8 cellular contexts compared by ENCODE assay signal in genomic region chr11:79439430-79439892, GRCh38. TPM values are rescaled to one million over a fixed set of nuclear protein-coding genes. Genes with fewer than 3 reads are reported as not detected.
DNase-seq lines count a peak whose midpoint lies in the region; ATAC-seq, FAIRE-seq and TF ChIP-seq lines count a peak whose summit lies in the region.

No MANE protein-coding gene starts in this region.

- dilution Hi-C loops in mammary epithelial cell (cut with HindIII; ENCODE audit: low sequenced_read_pairs) = no loop called here

- H3K36me3 ChIP-seq in mammary epithelial cell (ENCODE audit: insufficient read depth, low read length) (no peaks in the 10 kb centered on the region), lower lobe of right lung (no peaks in the 10 kb centered on the region)

- intact Hi-C loops in mammary epithelial cell (cut with micrococcal nuclease) (loop anchor here (1.0 to 5.0 kb wide), 3 partner anchors 25 to 197 kb away; no protein-coding TSS in a partner anchor), lower lobe of right lung (cut with DNase I) (no loop called here)

- no TSS peak for BruUV-seq in mammary epithelial cell (replicated peaks; lab: Mats Ljungman, UMichigan)

- H3K9me3 Mint-ChIP-seq in activated T-cell treated with anti-CD3 and anti-CD28 coated beads, Interleukin-2, amount 50 U/mL, for 4 hours = peaks cover 6% of the 10 kb centered on the region

- TF ChIP-seq CTCF in mammary epithelial cell (conservative IDR thresholded peaks at IDR 0.05 in 1 of 2, IDR thresholded peaks at IDR 0.05 in 1 of 2; ENCODE audit: extremely low read depth in 1 of 2, insufficient read depth in 1 of 2, low read depth in 1 of 2, low read length in 2 of 2) = no peak
- no peak for TF ChIP-seq CTCF in lower lobe of right lung (IDR thresholded peaks at IDR 0.05)

- H3K27ac ChIP-seq in mammary epithelial cell (ENCODE audit: insufficient read depth, low read depth, low read length) (peak overlapping the region; percentile 43), lower lobe of right lung (no peak overlapping the region)

- H3K27me3 Mint-ChIP-seq in activated T-cell treated with anti-CD3 and anti-CD28 coated beads, Interleukin-2, amount 50 U/mL, for 4 hours (ENCODE audit: low read depth) = peaks cover 68% of the 10 kb centered on the region

- peaks cover 16% of the 10 kb centered on the region for H3K4me1 ChIP-seq in mammary epithelial cell (ENCODE audit: insufficient read depth, low read length)
- H3K4me1 ChIP-seq in lower lobe of right lung = peaks cover 40% of the 10 kb centered on the region

- peak overlapping the region; percentile 19 for H3K4me3 Mint-ChIP-seq in activated T-cell treated with anti-CD3 and anti-CD28 coated beads, Interleukin-2, amount 50 U/mL, for 4 hours

- WGBS in mammary epithelial cell (ENCODE audit: low coverage, missing lambda C conversion rate) = 1% methylated on average over 9 of the region's 22 CpGs

- no peak for ATAC-seq in activated T-cell treated with anti-CD3 and anti-CD28 coated beads, Interleukin-2, amount 50 U/mL, for 4 hours
- no peak for ATAC-seq in lower lobe of right lung

- no peak for FAIRE-seq in urothelium cell line (lab: Jason Lieb, UNC)

- peak overlapping the region; percentile 71 to 95 (median 88) for H3K4me3 ChIP-seq in mammary epithelial cell (replicated peaks in 1 of 3; ENCODE audit: insufficient read depth in 1 of 3, low read depth in 2 of 3, low read length in 3 of 3)
- H3K4me3 ChIP-seq in lower lobe of right lung = peak overlapping the region; percentile 51

- H3K4me2 ChIP-seq in mammary epithelial cell (ENCODE audit: insufficient read depth, low read depth, low read length) = peak overlapping the region; percentile 99

- no peaks in the 10 kb centered on the region for H4K20me1 ChIP-seq in mammary epithelial cell (ENCODE audit: insufficient read depth, low read length)

- H3K27me3 ChIP-seq in mammary epithelial cell (ENCODE audit: insufficient read depth, low read length) (no peaks in the 10 kb centered on the region), lower lobe of right lung (ENCODE audit: low read depth) (peaks cover 87% of the 10 kb centered on the region)

- in situ Hi-C loops in mammary epithelial cell (cut with MboI; ENCODE audit: low sequenced_read_pairs in 2 of 2) = no loop called here

- no peaks in the 10 kb centered on the region for H3K36me3 Mint-ChIP-seq in activated T-cell treated with anti-CD3 and anti-CD28 coated beads, Interleukin-2, amount 50 U/mL, for 4 hours (ENCODE audit: insufficient read depth)

- CTCF ChIA-PET in mammary epithelial cell (lab: Charles Lee; ENCODE audit: low non-redundant PET) = interaction anchor here (0.6 to 1.1 kb wide), 2 partner anchors 8 to 1609 kb away, joined by 5 read pairs; no protein-coding TSS in a partner anchor

- peaks cover 9% of the 10 kb centered on the region for H3K4me1 Mint-ChIP-seq in activated T-cell treated with anti-CD3 and anti-CD28 coated beads, Interleukin-2, amount 50 U/mL, for 4 hours (ENCODE audit: low read depth)

- peak overlapping the region; percentile 70 for H3K9ac ChIP-seq in mammary epithelial cell (ENCODE audit: insufficient read depth, low read length)

- DNase-seq in activated T-cell treated with anti-CD3 and anti-CD28 coated beads, Interleukin-2, amount 50 U/mL, for 4 hours = no peak
- DNase-seq in activated T-cell treated with anti-CD3 and anti-CD28 coated beads for 4 hours (no peak), mammary epithelial cell (peak; percentile 44), lower lobe of right lung (no peak), urothelium cell line (ENCODE audit: low spot score) (peak; percentile 27), mucosa of gallbladder (ENCODE audit: low spot score) (no peak), NOMO-1 treated with dmso at 0.1 percent for 144 hours (lab: John Stamatoyannopoulos, UW; ENCODE audit: unreplicated experiment) (no peak)
- DNase-seq in activated naive CD4-positive, alpha-beta T cell treated with anti-CD3 and anti-CD28 coated beads, Interleukin-2, amount 50 U/mL, for 16 hours = no peak

- peak overlapping the region; percentile 88 for H2AFZ ChIP-seq in mammary epithelial cell (ENCODE audit: low read depth, low read length)

- peaks cover 54% of the 10 kb centered on the region for H3K79me2 ChIP-seq in mammary epithelial cell (ENCODE audit: insufficient read depth, low read length)

- H3K9me3 ChIP-seq in mammary epithelial cell (replicated peaks; ENCODE audit: insufficient read depth, low read length) = no peaks in the 10 kb centered on the region
- H3K9me3 ChIP-seq in lower lobe of right lung = no peaks in the 10 kb centered on the region

RNA-seq across cellular contexts. Expression of gene TENM4, which starts 1.4 kb away (rescaled TPM):
- total RNA-seq in activated T-cell treated with anti-CD3 and anti-CD28 coated beads, Interleukin-2, amount 50 U/mL, for 4 hours = under 1 TPM in 2 of 3 donors, not detected in 1; 0.10 to 0.30 TPM
- total RNA-seq in mammary epithelial cell (10 to 100 TPM in 1 of 2 donors, 1 to 10 TPM in 1; 4.8 to 26.5 TPM), lower lobe of right lung (1.1 TPM), mucosa of gallbladder (8.4 TPM)
- 10.1 TPM for polyA plus RNA-seq in mammary epithelial cell
- polyA minus RNA-seq in mammary epithelial cell = 27.4 TPM

Comparison
In these comparisons a context has a peak if more than half of its experiments do, and no peak if none do; other contexts are left out.
1. DNase-seq: peak in mammary epithelial cell (single experiment) and urothelium cell line (single experiment); none in activated T-cell treated with anti-CD3 and anti-CD28 coated beads, Interleukin-2, amount 50 U/mL, for 4 hours (single experiment), activated T-cell treated with anti-CD3 and anti-CD28 coated beads for 4 hours (single experiment), lower lobe of right lung (single experiment), mucosa of gallbladder (single experiment), activated naive CD4-positive, alpha-beta T cell treated with anti-CD3 and anti-CD28 coated beads, Interleukin-2, amount 50 U/mL, for 16 hours (single experiment) and NOMO-1 treated with dmso at 0.1 percent for 144 hours (single experiment).